12 cellular contexts compared by ENCODE assay signal in genomic region chr5:160197341-160198147, GRCh38. TPM values are rescaled to one million over a fixed set of nuclear protein-coding genes. Genes with fewer than 3 reads are reported as not detected.
A peak's percentile ranks its signal among the peaks of the same experiment; 100 is the strongest.
DNase-seq lines count a peak whose midpoint lies in the region; ATAC-seq, FAIRE-seq and TF ChIP-seq lines count a peak whose summit lies in the region.
"Had no signal": no experiment of that assay in that cellular context is flagged by ENCODE, and none has a peak within 500 bp of the region (broad histone marks: within the 10 kb centered on the region; RNA-seq: fewer than 3 reads in every experiment).

No MANE protein-coding gene starts in this region.

- H3K9ac ChIP-seq in GM12878 (ENCODE audit: control insufficient read depth, insufficient read depth, low read length) (no peak overlapping the region), iPS-15b (ENCODE audit: low read depth, low read length) (no peak overlapping the region)

- no TSS peak for BruUV-seq in GM12878 (replicated peaks; lab: Mats Ljungman, UMichigan)

- SMC1A ChIA-PET in GM12878 (lab: Charles Lee; ENCODE audit: uncharacterized antibody, unreplicated experiment): interaction anchor here (0.6 to 8.6 kb wide), 7 partner anchors 16 to 192 kb away, joined by 3 to 67 read pairs (median 9); no protein-coding TSS in a partner anchor

- TF ChIP-seq CTCF in right atrium auricular region (IDR thresholded peaks at IDR 0.05) (no peak), GM12878 (IDR thresholded peaks at IDR 0.05 in 2 of 3, conservative IDR thresholded peaks at IDR 0.05 in 1 of 3; ENCODE audit: control insufficient read depth in 2 of 3, extremely low read depth in 1 of 3, insufficient read depth in 1 of 3, low read depth in 3 of 3, low read length in 3 of 3) (no peak), uterus (IDR thresholded peaks at IDR 0.05) (no peak), tibial artery (IDR thresholded peaks at IDR 0.05) (no peak)

- CTCF ChIA-PET in GM12878 (lab: Yijun Ruan, JAX): interaction anchor here (0.6 to 10.1 kb wide), 11 partner anchors 11 to 196 kb away, joined by 3 to 133 read pairs (median 5); no protein-coding TSS in a partner anchor

- H3K36me3 ChIP-seq in right atrium auricular region (no peaks in the 10 kb centered on the region), GM12878 (ENCODE audit: control insufficient read depth in 2 of 2, insufficient read depth in 2 of 2, low read length in 1 of 2) (no peaks in the 10 kb centered on the region), iPS-15b (ENCODE audit: control insufficient read depth, insufficient read depth, low read length) (no peaks in the 10 kb centered on the region), uterus (no peaks in the 10 kb centered on the region), tibial artery (no peaks in the 10 kb centered on the region)
- H3K36me3 ChIP-seq: lower lobe of right lung had no signal

- ATAC-seq in Right ventricle myocardium inferior (peak; percentile 37), GM12878 (no peak; the same call in 2 of the 3 replicates), HG03045 (IDR thresholded peaks at IDR 0.05; ENCODE audit: unreplicated experiment) (no peak)
- ATAC-seq: lower lobe of right lung had no signal

- POLR2A ChIA-PET in GM12878 (lab: Charles Lee): interaction anchor here (0.6 kb wide), 1 partner anchor 796 kb away, joined by 5 read pairs; no protein-coding TSS in a partner anchor

- in situ Hi-C loops in GM12878 (cut with MboI): loop anchor here (5.0 kb wide), 1 partner anchor 150 kb away; no protein-coding TSS in a partner anchor

- H3K4me2 ChIP-seq in GM12878 (ENCODE audit: control insufficient read depth, insufficient read depth): peak overlapping the region; percentile 25; the same call in 1 of the 2 replicates

- H3K27ac ChIP-seq in right atrium auricular region (no peak overlapping the region), GM12878 (ENCODE audit: control insufficient read depth, insufficient read depth) (no peak overlapping the region), uterus (no peak overlapping the region), tibial artery (no peak overlapping the region)
- H3K27ac ChIP-seq: lower lobe of right lung had no signal

- H3K4me3 ChIP-seq in right atrium auricular region: no peak overlapping the region
- H3K4me3 ChIP-seq in GM12878: no peak overlapping the region
- peak overlapping the region; percentile 30 for H3K4me3 ChIP-seq in iPS-15b (ENCODE audit: low read depth, low read length)
- H3K4me3 ChIP-seq in uterus: no peak overlapping the region
- no peak overlapping the region for H3K4me3 ChIP-seq in tibial artery
- H3K4me3 ChIP-seq: lower lobe of right lung had no signal

- TF ChIP-seq POLR2A in GM12878 (IDR thresholded peaks at IDR 0.05; ENCODE audit: low read depth, low read length): no peak
- TF ChIP-seq POLR2A in uterus (IDR thresholded peaks at IDR 0.05): no peak

- H3K9me3 ChIP-seq in right atrium auricular region: no peaks in the 10 kb centered on the region
- H3K9me3 ChIP-seq in GM12878 (replicated peaks; ENCODE audit: control insufficient read depth, insufficient read depth, low read length): no peaks in the 10 kb centered on the region
- no peaks in the 10 kb centered on the region for H3K9me3 ChIP-seq in iPS-15b (ENCODE audit: control insufficient read depth, insufficient read depth, low read length)
- no peaks in the 10 kb centered on the region for H3K9me3 ChIP-seq in uterus
- H3K9me3 ChIP-seq in tibial artery: no peaks in the 10 kb centered on the region
- H3K9me3 ChIP-seq: lower lobe of right lung had no signal

- intact Hi-C loops in Right ventricle myocardium inferior (cut with DNase I): loop anchor here (2.0 to 5.0 kb wide), 2 partner anchors 80 to 193 kb away; partner anchors contain the start of gene PWWP2A
- intact Hi-C loops in GM12878 (cut with micrococcal nuclease; ENCODE audit: unreplicated experiment): loop anchor here (2.0 to 5.0 kb wide), 3 partner anchors 117 to 193 kb away; no protein-coding TSS in a partner anchor
- intact Hi-C loops in uterus (cut with DNase I; ENCODE audit: low total_unique reads): loop anchor here (10.0 kb wide), 1 partner anchor 147 kb away; no protein-coding TSS in a partner anchor
- intact Hi-C loops in tibial artery (cut with DNase I; ENCODE audit: low total_unique reads): loop anchor here (2.0 to 5.0 kb wide), 2 partner anchors 147 to 190 kb away; no protein-coding TSS in a partner anchor

- H3K27me3 ChIP-seq in right atrium auricular region: no peaks in the 10 kb centered on the region
- H3K27me3 ChIP-seq in GM12878 (replicated peaks in 1 of 2; ENCODE audit: control insufficient read depth in 2 of 2, insufficient read depth in 2 of 2, low read length in 1 of 2): no peaks in the 10 kb centered on the region
- peaks cover 2% of the 10 kb centered on the region for H3K27me3 ChIP-seq in iPS-15b (ENCODE audit: control insufficient read depth, insufficient read depth, low read length)
- no peaks in the 10 kb centered on the region for H3K27me3 ChIP-seq in uterus
- H3K27me3 ChIP-seq in tibial artery: no peaks in the 10 kb centered on the region

- peaks cover 0 to 28% of the 10 kb centered on the region in 2 donors for H3K4me1 ChIP-seq in right atrium auricular region
- H3K4me1 ChIP-seq in GM12878 (ENCODE audit: control insufficient read depth, insufficient read depth, low read length): peaks cover 8% of the 10 kb centered on the region; the same call in 1 of the 2 replicates
- H3K4me1 ChIP-seq in iPS-15b (ENCODE audit: control insufficient read depth, insufficient read depth, low read length): peaks cover 22% of the 10 kb centered on the region
- no peaks in the 10 kb centered on the region for H3K4me1 ChIP-seq in uterus
- H3K4me1 ChIP-seq in tibial artery: no peaks in the 10 kb centered on the region

- FAIRE-seq in GM12878 (lab: Jason Lieb, UNC): no peak

- no peak for TF ChIP-seq EP300 in GM12878 (IDR thresholded peaks at IDR 0.05; ENCODE audit: borderline replicate concordance in 1 of 2, control insufficient read depth in 1 of 2, low read depth in 2 of 2, low read length in 2 of 2)

- no peaks in the 10 kb centered on the region for H3K79me2 ChIP-seq in GM12878 (ENCODE audit: control insufficient read depth, insufficient read depth, low read length)

- 23% methylated on average over 11 of the region's 11 CpGs for WGBS in GM12878 (ENCODE audit: insufficient coverage, insufficient replicate concordance, low lambda C conversion rate, missing lambda C conversion rate)

- H4K20me1 ChIP-seq in GM12878 (ENCODE audit: control insufficient read depth, insufficient read depth): no peaks in the 10 kb centered on the region

- DNase-seq in Right ventricle myocardium inferior (ENCODE audit: missing footprints) (no peak), right atrium auricular region (ENCODE audit: low spot score) (no peak), GM12878 (ENCODE audit: low read depth, low spot score) (no peak), uterus (peak; percentile 20 to 22), amygdala (lab: John Stamatoyannopoulos, UW) (no peak), tibial artery (no peak)
- DNase-seq: ACHN, GOT3, lower lobe of right lung, NCI-H1092 had no signal

- peak overlapping the region; percentile 29 for H2AFZ ChIP-seq in GM12878 (ENCODE audit: control insufficient read depth, low read depth, low read length)

- no peak for TF ChIP-seq RAD21 in GM12878 (IDR thresholded peaks at IDR 0.05; ENCODE audit: insufficient read depth, low read depth, low read length)

- RAD21 ChIA-PET in GM12878 (lab: Charles Lee; ENCODE audit: unreplicated experiment): interaction anchor here (0.6 to 9.4 kb wide), 5 partner anchors 51 to 176 kb away, joined by 3 to 66 read pairs (median 4); no protein-coding TSS in a partner anchor

RNA-seq across cellular contexts. Expression of gene FABP6, which starts 31.8 kb away (rescaled TPM):
- total RNA-seq in Right ventricle myocardium inferior (3.5 TPM), right atrium auricular region (not detected), GM12878 (2014; rRNA removed) (1.3 and 1.9 TPM in 2 replicates), GM12878 (2014; rRNA removed; fragmentation: Illumina TruSeq; extraction: Trizol) (1.2 and 3.0 TPM in 2 replicates), GM12878 (2021) (1.9 and 2.3 TPM in 2 replicates), uterus (under 1 TPM in 2 of 4 donors, not detected in 2; 0.59 to 0.76 TPM)
- 1.4 TPM in 1 of 2 replicates, not detected in the other for total RNA-seq in GM12878 (2013; cell fraction: nucleolus; rRNA removed)
- not detected for polyA plus RNA-seq in GM12878 (2011; ENCODE audit: low read depth)
- polyA plus RNA-seq in GM12878 (2011; rRNA removed) (4.7 and 8.1 TPM in 2 replicates), GM12878 (2014; fragmentation: Illumina TruSeq; extraction: Trizol) (1.00 and 1.2 TPM in 2 replicates), GM12878 (2014; fragmentation: Nextera tagmentation; extraction: Ambion mirVana) (1 to 10 TPM; 3.0 to 3.5 TPM), GM12878 (2014; rRNA removed) (1.2 and 3.2 TPM in 2 replicates), GM12878 (2016; fragmentation: Nextera tagmentation; extraction: Ambion mirVana) (1 to 10 TPM in 1 of 2 experiments, under 1 TPM in 1; 0.66 to 1.1 TPM)
- polyA plus RNA-seq in GM12878 (2011; cell fraction: cytosol; rRNA removed): 8.0 and 8.3 TPM in 2 replicates
- polyA plus RNA-seq in GM12878 (2011; cell fraction: nucleus; rRNA removed): 2.1 and 3.7 TPM in 2 replicates
- 2.9 and 3.8 TPM in 2 replicates for polyA plus RNA-seq in GM12878 (2012)
- 2.4 and 3.6 TPM in 2 replicates for polyA minus RNA-seq in GM12878 (2011; rRNA and poly(A)+ RNA removed)
- not detected in 2 replicates for polyA minus RNA-seq in GM12878 (2011; cell fraction: cytosol; rRNA and poly(A)+ RNA removed)
- polyA minus RNA-seq in GM12878 (2011; cell fraction: nucleus; rRNA and poly(A)+ RNA removed): not detected in 2 replicates

Comparison
In these comparisons a context has a peak if more than half of its experiments do, and no peak if none do; other contexts are left out.
1. DNase-seq: peak in uterus (2 of 2); none in Right ventricle myocardium inferior (single experiment), right atrium auricular region (single experiment), GM12878 (single experiment), amygdala (0 of 56) and tibial artery (0 of 2).